Comparison of ENCODE assay signal across 8 cellular contexts in the genomic region with DNA sequence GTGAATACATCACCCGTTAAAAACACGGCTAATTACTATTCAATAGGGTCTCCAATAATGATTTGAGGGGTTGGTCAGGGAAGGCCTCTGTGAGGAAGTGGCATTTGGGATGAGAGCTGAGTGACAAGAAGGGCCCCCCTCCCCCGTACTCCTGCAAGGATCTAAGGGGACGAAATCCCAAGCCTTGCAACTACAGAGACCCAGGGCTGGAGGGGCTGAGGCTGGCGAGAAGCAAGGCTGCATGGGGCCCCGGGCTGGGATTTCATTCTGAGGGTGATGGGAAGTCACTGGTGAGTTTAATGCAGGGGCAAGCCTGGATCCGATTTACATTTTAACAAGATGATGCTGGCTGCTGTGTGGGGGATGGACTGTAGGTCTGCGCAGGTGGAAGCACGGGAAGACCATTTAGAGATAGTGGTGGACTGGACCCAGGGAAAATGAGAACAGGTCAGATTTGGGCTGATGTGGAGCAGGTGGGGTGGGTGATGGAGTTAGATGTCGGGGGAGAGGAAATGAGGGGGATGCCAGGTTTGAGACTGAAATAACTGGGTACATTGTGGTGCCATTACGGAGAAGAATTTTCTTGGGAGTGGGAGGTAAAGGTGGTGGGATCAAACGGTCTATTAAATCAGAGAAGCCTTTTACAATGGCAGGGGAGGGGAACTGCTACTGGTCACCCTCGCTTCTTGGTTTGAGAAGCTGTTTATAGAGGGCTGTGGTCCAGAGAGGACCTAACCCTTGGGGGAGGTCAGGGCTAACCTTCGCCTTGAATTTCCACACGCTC. TPM values are rescaled to one million over a fixed set of nuclear protein-coding genes. Genes with fewer than 3 reads are reported as not detected.
DNase-seq lines count a peak whose midpoint lies in the region; ATAC-seq and TF ChIP-seq lines count a peak whose summit lies in the region.

No MANE protein-coding gene starts in this region.

- H3K27me3 Mint-ChIP-seq in activated naive CD4-positive, alpha-beta T cell treated with anti-CD3 and anti-CD28 coated beads, Interleukin-2, amount 10 ng/mL, durations not matched to agents 7 days and 5 days, result no peaks in the 10 kb centered on the region
- no peaks in the 10 kb centered on the region for H3K27me3 Mint-ChIP-seq in type B pancreatic cell

- H3K27ac Mint-ChIP-seq in activated naive CD4-positive, alpha-beta T cell treated with anti-CD3 and anti-CD28 coated beads, Interleukin-2, amount 10 ng/mL, durations not matched to agents 7 days and 5 days, result peak overlapping the region; percentile 93
- peak overlapping the region; percentile 92 for H3K27ac Mint-ChIP-seq in type B pancreatic cell

- intact Hi-C loops in lower lobe of right lung (cut with DNase I), result no loop called here

- in situ Hi-C loops in astrocyte of the cerebellum (cut with HindIII; ENCODE audit: low sequenced_read_pairs), result no loop called here

- peak overlapping the region; percentile 84 for H3K4me3 Mint-ChIP-seq in activated naive CD4-positive, alpha-beta T cell treated with anti-CD3 and anti-CD28 coated beads, Interleukin-2, amount 10 ng/mL, durations not matched to agents 7 days and 5 days
- peak overlapping the region; percentile 95 for H3K4me3 Mint-ChIP-seq in type B pancreatic cell

- H3K9me3 ChIP-seq in lower lobe of right lung, result no peaks in the 10 kb centered on the region

- peak overlapping the region; percentile 91 for H3K4me3 ChIP-seq in astrocyte of the cerebellum (ENCODE audit: low read depth, low read length)
- peak overlapping the region; percentile 79 for H3K4me3 ChIP-seq in lower lobe of right lung

- H3K27me3 ChIP-seq in lower lobe of right lung (ENCODE audit: low read depth), result no peaks in the 10 kb centered on the region

- H3K36me3 ChIP-seq in lower lobe of right lung, result peaks cover 28% of the 10 kb centered on the region

- peak overlapping the region; percentile 87 for H3K27ac ChIP-seq in lower lobe of right lung

- H3K4me1 Mint-ChIP-seq in activated naive CD4-positive, alpha-beta T cell treated with anti-CD3 and anti-CD28 coated beads, Interleukin-2, amount 10 ng/mL, durations not matched to agents 7 days and 5 days, result peaks cover 35% of the 10 kb centered on the region
- peaks cover 22% of the 10 kb centered on the region for H3K4me1 Mint-ChIP-seq in type B pancreatic cell (ENCODE audit: unreplicated experiment)

- H3K9me3 Mint-ChIP-seq in activated naive CD4-positive, alpha-beta T cell treated with anti-CD3 and anti-CD28 coated beads, Interleukin-2, amount 10 ng/mL, durations not matched to agents 7 days and 5 days, result no peaks in the 10 kb centered on the region
- no peaks in the 10 kb centered on the region for H3K9me3 Mint-ChIP-seq in type B pancreatic cell

- H3K4me1 ChIP-seq in lower lobe of right lung, result peaks cover 26% of the 10 kb centered on the region

- CTCF ChIA-PET in activated naive CD4-positive, alpha-beta T cell treated with anti-CD3 and anti-CD28 coated beads, Interleukin-2, amount 10 ng/mL, durations not matched to agents 7 days and 5 days (lab: Charles Lee), result interaction anchor here (2.5 to 3.3 kb wide), 2 partner anchors 9 to 11 kb away, joined by 8 to 12 read pairs; no protein-coding TSS in a partner anchor

- no peak for DNase-seq in activated naive CD4-positive, alpha-beta T cell treated with anti-CD3 and anti-CD28 coated beads, Interleukin-2, amount 10 ng/mL, durations not matched to agents 7 days and 5 days
- DNase-seq in activated naive CD4-positive, alpha-beta T cell (lab: John Stamatoyannopoulos, UW), result no peak
- DNase-seq in astrocyte of the cerebellum (ENCODE audit: low read depth) (no peak), lower lobe of right lung (no peak), type B pancreatic cell (ENCODE audit: extremely low spot score, unreplicated experiment) (no peak), putamen (ENCODE audit: low spot score) (no peak), left lobe of liver (ENCODE audit: low spot score) (no peak)

- ATAC-seq in lower lobe of right lung (no peak), GM18907 (IDR thresholded peaks at IDR 0.05; ENCODE audit: unreplicated experiment) (no peak), left lobe of liver (no peak)

- H3K36me3 Mint-ChIP-seq in activated naive CD4-positive, alpha-beta T cell treated with anti-CD3 and anti-CD28 coated beads, Interleukin-2, amount 10 ng/mL, durations not matched to agents 7 days and 5 days, result peaks cover 14% of the 10 kb centered on the region
- H3K36me3 Mint-ChIP-seq in type B pancreatic cell, result peaks cover 2% of the 10 kb centered on the region

- TF ChIP-seq CTCF in astrocyte of the cerebellum (IDR thresholded peaks at IDR 0.05; ENCODE audit: low read depth, low read length, missing control alignments), result no peak
- TF ChIP-seq CTCF in lower lobe of right lung (IDR thresholded peaks at IDR 0.05), result no peak
- TF ChIP-seq CTCF in type B pancreatic cell (conservative IDR thresholded peaks at IDR 0.05), result no peak

RNA-seq across cellular contexts. Expression of a gene that starts 0.9 kb away (rescaled TPM):
- 38.8 TPM for total RNA-seq in lower lobe of right lung
- total RNA-seq in type B pancreatic cell (ENCODE audit: low replicate concordance), result 63.7 and 66.0 TPM in 2 replicates
- total RNA-seq in left lobe of liver, result 18.5 TPM

RNA-seq across cellular contexts. Expression of a gene that starts 4.3 kb away (rescaled TPM):
- total RNA-seq in lower lobe of right lung, result 3.7 TPM
- total RNA-seq in type B pancreatic cell (ENCODE audit: low replicate concordance), result 1.0 and 1.4 TPM in 2 replicates
- total RNA-seq in left lobe of liver, result 0.35 TPM

RNA-seq across cellular contexts. Expression of a gene that starts 28.3 kb away (rescaled TPM):
- total RNA-seq in lower lobe of right lung (6.4 TPM), type B pancreatic cell (ENCODE audit: low replicate concordance) (19.4 and 25.5 TPM in 2 replicates), left lobe of liver (not detected)

RNA-seq across cellular contexts. Expression of a gene that starts 57.4 kb away (rescaled TPM):
- 42.0 TPM for total RNA-seq in lower lobe of right lung
- total RNA-seq in type B pancreatic cell (ENCODE audit: low replicate concordance), result 16.1 and 36.7 TPM in 2 replicates
- 11.4 TPM for total RNA-seq in left lobe of liver
